In the genomic region with DNA sequence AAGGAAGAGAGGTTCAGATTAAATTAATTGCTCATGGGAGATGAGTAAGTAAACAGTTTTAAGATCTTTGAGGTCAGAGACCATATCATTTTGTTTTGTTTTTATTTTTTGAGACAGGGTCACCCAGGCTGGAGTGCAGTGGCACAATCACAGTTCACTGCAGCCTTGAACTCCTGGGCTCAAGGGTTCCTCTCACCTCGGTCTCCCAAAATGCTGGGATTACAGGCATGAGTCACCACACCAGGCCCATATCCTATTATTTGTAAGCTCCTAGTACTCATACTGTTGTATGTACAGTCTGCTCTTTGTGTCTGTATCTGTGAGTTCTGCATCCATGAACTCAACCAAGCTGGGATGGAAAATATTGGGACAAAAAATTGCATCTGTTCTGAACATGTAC, we compare ENCODE assay signal across 13 cellular contexts. TPM values are rescaled to one million over a fixed set of nuclear protein-coding genes. Genes with fewer than 3 reads are reported as not detected.
DNase-seq lines count a peak whose midpoint lies in the region; ATAC-seq and TF ChIP-seq lines count a peak whose summit lies in the region.
"Had no signal": no experiment of that assay in that cellular context is flagged by ENCODE, and none has a peak within 500 bp of the region (broad histone marks: within the 10 kb centered on the region; RNA-seq: fewer than 3 reads in every experiment).

No MANE protein-coding gene starts in this region.

- no peaks in the 10 kb centered on the region for H3K27me3 ChIP-seq in CD8-positive, alpha-beta T cell (ENCODE audit: insufficient read depth, low read length)
- H3K27me3 ChIP-seq in esophagus muscularis mucosa (no peaks in the 10 kb centered on the region), neuron (ENCODE audit: insufficient read depth, low read length) (no peaks in the 10 kb centered on the region)

- POLR2A ChIA-PET in CD8-positive, alpha-beta T cell (lab: Charles Lee): interaction anchor here (1.0 to 1.2 kb wide), 3 partner anchors 10 to 92 kb away, joined by 3 read pairs; a partner anchor contains a TSS

- TF ChIP-seq EP300 in esophagus muscularis mucosa (IDR thresholded peaks at IDR 0.05): no peak

- no peak for ATAC-seq in CD8-positive, alpha-beta T cell
- ATAC-seq in HG03039 (IDR thresholded peaks at IDR 0.05; ENCODE audit: unreplicated experiment): no peak

- H3K9me3 ChIP-seq in CD8-positive, alpha-beta T cell (ENCODE audit: low read length): no peaks in the 10 kb centered on the region
- H3K9me3 ChIP-seq in esophagus muscularis mucosa (no peaks in the 10 kb centered on the region), neuron (ENCODE audit: low read length) (no peaks in the 10 kb centered on the region)

- H3K4me1 Mint-ChIP-seq in CD8-positive, alpha-beta T cell (ENCODE audit: low read depth): peaks cover 62% of the 10 kb centered on the region

- no peak overlapping the region for H3K27ac ChIP-seq in CD8-positive, alpha-beta T cell (ENCODE audit: low read depth, low read length)
- H3K27ac ChIP-seq in esophagus muscularis mucosa (replicated peaks in 1 of 4): peak overlapping the region; percentile 68 to 77 (median 74)
- H3K27ac ChIP-seq: C4-2B had no signal

- no peak overlapping the region for H3K4me3 ChIP-seq in CD8-positive, alpha-beta T cell (ENCODE audit: low read depth, low read length)
- no peak overlapping the region for H3K4me3 ChIP-seq in esophagus muscularis mucosa
- H3K4me3 ChIP-seq in neuron (ENCODE audit: low read length): peak overlapping the region; percentile 16

- no peak for TF ChIP-seq CTCF in CD8-positive, alpha-beta T cell (IDR thresholded peaks at IDR 0.05)
- no peak for TF ChIP-seq CTCF in esophagus muscularis mucosa (IDR thresholded peaks at IDR 0.05)

- peaks cover 12% of the 10 kb centered on the region for H3K36me3 Mint-ChIP-seq in CD8-positive, alpha-beta T cell

- peak overlapping the region; percentile 9 for H3K27ac Mint-ChIP-seq in CD8-positive, alpha-beta T cell
- H3K27ac Mint-ChIP-seq: activated T-helper 2 cell treated with anti-CD3 and anti-CD28 coated beads, Interferon-gamma antibody, Interleukin-2, Interleukin-4, amounts not matched to agents 10 μg/mL and 5 μg/mL and 100 μg/mL, durations not matched to agents 14 hours and 24 hours and 36 hours had no signal

- H3K4me3 Mint-ChIP-seq in CD8-positive, alpha-beta T cell: no peak overlapping the region

- no peak for DNase-seq in CD8-positive, alpha-beta T cell
- DNase-seq in NCI-H82 treated with DMSO at 0.1 percent for 48 hours (lab: John Stamatoyannopoulos, UW; ENCODE audit: unreplicated experiment) (peak; percentile 30), esophagus muscularis mucosa (ENCODE audit: extremely low spot score) (no peak)
- DNase-seq in stimulated activated naive CD4-positive, alpha-beta T cell (lab: John Stamatoyannopoulos, UW): no peak
- DNase-seq in activated CD4-positive, CD25-positive, alpha-beta regulatory T cell treated with anti-CD3 and anti-CD28 coated beads, Interleukin-2, amount 50 U/mL, for 72 hours: no peak
- DNase-seq: activated CD4-positive, alpha-beta T cell treated with anti-CD3 and anti-CD28 coated beads, Interleukin-2, amount 50 U/mL, for 1 hour; EL; stimulated activated CD4-positive, alpha-beta T cell treated with anti-CD3 and anti-CD28 coated beads, Interleukin-4, amount 100 ng/mL, for 4 hours had no signal

- no peak overlapping the region for H2AFZ ChIP-seq in neuron (ENCODE audit: low read depth, low read length)

- 29% methylated on average over 1 of the region's 1 CpG for WGBS in esophagus muscularis mucosa

- no peaks in the 10 kb centered on the region for H3K36me3 ChIP-seq in CD8-positive, alpha-beta T cell (ENCODE audit: insufficient read depth, low read length)
- H3K36me3 ChIP-seq in esophagus muscularis mucosa: peaks cover 0 to 24% (median 8%) of the 10 kb centered on the region in 4 donors
- peaks cover 18% of the 10 kb centered on the region for H3K36me3 ChIP-seq in neuron (ENCODE audit: insufficient read depth, low read length)

- intact Hi-C loops in CD8-positive, alpha-beta T cell (cut with DNase I, micrococcal nuclease): no loop called here
- intact Hi-C loops in esophagus muscularis mucosa (cut with DNase I): no loop called here

- CTCF ChIA-PET in CD8-positive, alpha-beta T cell (lab: Charles Lee): interaction anchor here (1.0 to 1.1 kb wide), 2 partner anchors 75 to 98 kb away, joined by 3 read pairs; no protein-coding TSS in a partner anchor

- no peak for TF ChIP-seq POLR2A in esophagus muscularis mucosa (IDR thresholded peaks at IDR 0.05; ENCODE audit: low read depth)

- no peaks in the 10 kb centered on the region for H3K9me3 Mint-ChIP-seq in CD8-positive, alpha-beta T cell
- H3K9me3 Mint-ChIP-seq: activated T-helper 2 cell treated with anti-CD3 and anti-CD28 coated beads, Interferon-gamma antibody, Interleukin-2, Interleukin-4, amounts not matched to agents 10 μg/mL and 5 μg/mL and 100 μg/mL, durations not matched to agents 14 hours and 24 hours and 36 hours; neural crest cell had no signal

- no peaks in the 10 kb centered on the region for H3K27me3 Mint-ChIP-seq in CD8-positive, alpha-beta T cell (ENCODE audit: low read depth)

- H3K4me1 ChIP-seq in CD8-positive, alpha-beta T cell (ENCODE audit: insufficient read depth, low read length): peaks cover 31% of the 10 kb centered on the region
- H3K4me1 ChIP-seq in esophagus muscularis mucosa (peaks cover 32 to 72% (median 49%) of the 10 kb centered on the region in 4 donors), neuron (ENCODE audit: insufficient read depth, low read length) (peaks cover 19% of the 10 kb centered on the region)

RNA-seq across cellular contexts. Expression of a gene that starts 6.0 kb away (rescaled TPM):
- 10 to 100 TPM in 1 of 2 experiments, 1 to 10 TPM in 1; 9.0 to 12.9 TPM for total RNA-seq in CD8-positive, alpha-beta T cell
- 10 to 100 TPM; 11.2 to 98.9 (median 41.1) TPM for total RNA-seq in esophagus muscularis mucosa

RNA-seq across cellular contexts. Expression of a gene that starts 13.3 kb away (rescaled TPM):
- total RNA-seq in CD8-positive, alpha-beta T cell: 1,000 to 10,000 TPM; 2,340 to 2,437 TPM
- total RNA-seq in esophagus muscularis mucosa: 1,000 to 10,000 TPM in 2 of 4 donors, 100 to 1,000 TPM in 2; 432 to 1,374 (median 1,046) TPM
